Comparison of ENCODE assay signal across 9 cellular contexts in the genomic region with DNA sequence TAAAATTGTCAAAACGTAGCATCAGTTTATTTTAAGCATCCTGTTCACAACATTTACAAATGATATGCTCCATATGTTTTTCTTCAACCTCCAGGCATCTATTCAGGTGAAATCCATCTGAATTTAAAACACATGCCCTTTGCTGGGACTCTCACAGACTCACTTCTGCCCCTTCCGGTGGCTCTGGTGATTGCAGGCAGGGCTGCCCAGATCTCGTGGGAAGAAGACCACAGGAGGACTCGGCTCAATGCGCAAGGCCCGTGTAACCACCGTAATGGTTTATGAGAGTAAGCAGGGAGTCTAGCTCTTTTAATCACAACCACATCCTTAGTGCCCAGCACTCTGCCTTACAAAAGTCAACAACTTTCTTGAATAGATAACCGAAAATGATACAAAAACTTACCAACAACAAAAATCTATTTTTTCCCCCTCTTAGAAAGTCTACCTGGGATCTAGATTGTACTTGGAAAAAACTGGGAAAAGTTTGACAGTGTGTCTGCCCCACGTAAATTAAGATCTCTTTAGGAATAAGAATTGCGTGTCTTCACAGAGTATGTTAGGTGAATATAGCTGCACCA.
DNase-seq lines count a peak whose midpoint lies in the region; ATAC-seq and TF ChIP-seq lines count a peak whose summit lies in the region.
"Had no signal": no experiment of that assay in that cellular context is flagged by ENCODE, and none has a peak within 500 bp of the region (broad histone marks: within the 10 kb centered on the region; RNA-seq: fewer than 3 reads in every experiment).

No MANE protein-coding gene starts in this region.

- H3K27ac ChIP-seq in OCI-LY3 (ENCODE audit: low read length) (no peak overlapping the region), right atrium auricular region (no peak overlapping the region)
- H3K27ac ChIP-seq: BLaER1 treated with 17β-estradiol and CSF1 and Interleukin-3, amounts not matched to agents 10 nM and 100 nM had no signal

- H3K4me1 ChIP-seq in OCI-LY3 (ENCODE audit: low read length) (peaks cover 5% of the 10 kb centered on the region; the same call in 1 of the 2 replicates), right atrium auricular region (no peaks in the 10 kb centered on the region)

- no peaks in the 10 kb centered on the region for H4K20me1 ChIP-seq in OCI-LY3 (ENCODE audit: insufficient read depth, low read length)
- H4K20me1 ChIP-seq: BLaER1 treated with 17β-estradiol and CSF1 and Interleukin-3, amounts not matched to agents 10 nM and 100 nM had no signal

- no peak overlapping the region for H3K9ac ChIP-seq in OCI-LY3 (ENCODE audit: low read length)
- H3K9ac ChIP-seq: BLaER1 treated with 17β-estradiol and CSF1 and Interleukin-3, amounts not matched to agents 10 nM and 100 nM had no signal

- peak overlapping the region; percentile 52 for H3K4me2 ChIP-seq in OCI-LY3 (ENCODE audit: low read length)
- H3K4me2 ChIP-seq: BLaER1 treated with 17β-estradiol and CSF1 and Interleukin-3, amounts not matched to agents 10 nM and 100 nM had no signal

- H3K4me3 ChIP-seq in OCI-LY3 (ENCODE audit: low read length) (peak overlapping the region; percentile 37), right atrium auricular region (no peak overlapping the region)
- H3K4me3 ChIP-seq: BLaER1 treated with 17β-estradiol and CSF1 and Interleukin-3, amounts not matched to agents 10 nM and 100 nM had no signal

- peak; percentile 22 for DNase-seq in NCI-H146 (lab: John Stamatoyannopoulos, UW)
- DNase-seq in NCI-H146 treated with DMSO at 0.1 percent for 48 hours (lab: John Stamatoyannopoulos, UW; ENCODE audit: unreplicated experiment) = no peak
- peak; percentile 1 for DNase-seq in activated gamma-delta T cell treated with anti-CD3 and anti-CD28 coated beads, Interleukin-2, amount 50 U/mL, for 16 hours (ENCODE audit: low read depth)
- no peak for DNase-seq in right atrium auricular region (ENCODE audit: low spot score)
- peak; percentile 64 for DNase-seq in stimulated activated CD4-positive, alpha-beta T cell treated with anti-CD3 and anti-CD28 coated beads, Interleukin-15, amount 100 ng/mL, for 24 hours
- DNase-seq in SKM-1 (lab: John Stamatoyannopoulos, UW; ENCODE audit: unreplicated experiment) = no peak

- TF ChIP-seq CTCF in OCI-LY3 (IDR thresholded peaks at IDR 0.05; ENCODE audit: low read depth, low read length) = peak; percentile 90
- peak; percentile 59 to 73 for TF ChIP-seq CTCF in right atrium auricular region (IDR thresholded peaks at IDR 0.05)

- peak; percentile 95 for ATAC-seq in HG02870 (IDR thresholded peaks at IDR 0.05; ENCODE audit: unreplicated experiment)

- H3K36me3 ChIP-seq in OCI-LY3 (replicated peaks; ENCODE audit: low read depth, low read length) = no peaks in the 10 kb centered on the region
- peaks cover 7% of the 10 kb centered on the region for H3K36me3 ChIP-seq in right atrium auricular region

- no peak overlapping the region for H2AFZ ChIP-seq in OCI-LY3 (ENCODE audit: low read depth, low read length)

- no peaks in the 10 kb centered on the region for H3K79me2 ChIP-seq in OCI-LY3 (ENCODE audit: low read length)

- H3K9me3 ChIP-seq in OCI-LY3 (ENCODE audit: insufficient read depth, low read length) (no peaks in the 10 kb centered on the region), right atrium auricular region (no peaks in the 10 kb centered on the region)

- H3K27me3 ChIP-seq in OCI-LY3 (ENCODE audit: low read depth, low read length) = no peaks in the 10 kb centered on the region
- H3K27me3 ChIP-seq in right atrium auricular region = no peaks in the 10 kb centered on the region
- H3K27me3 ChIP-seq: BLaER1 treated with 17β-estradiol and CSF1 and Interleukin-3, amounts not matched to agents 10 nM and 100 nM had no signal

Comparison
In these comparisons a context has a peak if more than half of its experiments do, and no peak if none do; other contexts are left out.
1. DNase-seq: peak in NCI-H146 (single experiment), activated gamma-delta T cell treated with anti-CD3 and anti-CD28 coated beads, Interleukin-2, amount 50 U/mL, for 16 hours (single experiment) and stimulated activated CD4-positive, alpha-beta T cell treated with anti-CD3 and anti-CD28 coated beads, Interleukin-15, amount 100 ng/mL, for 24 hours (single experiment); none in NCI-H146 treated with DMSO at 0.1 percent for 48 hours (single experiment), right atrium auricular region (single experiment) and SKM-1 (single experiment).